ENCODE assay signal across 22 cellular contexts in genomic region chr12:123098780-123099179, GRCh38.
"Had no signal": no experiment of that assay in that cellular context is flagged by ENCODE, and none has a peak within 500 bp of the region (broad histone marks: within the 10 kb centered on the region; RNA-seq: fewer than 3 reads in every experiment).

No MANE protein-coding gene starts in this region.

- H3K4me1 ChIP-seq: colonic mucosa had no signal

- H3K27me3 ChIP-seq: body of pancreas, colonic mucosa, tibial nerve, uterus had no signal

- H3K4me3 ChIP-seq: body of pancreas, colonic mucosa, lower lobe of right lung, tibial nerve, uterus had no signal

- H3K27me3 Mint-ChIP-seq: activated naive CD8-positive, alpha-beta T cell treated with anti-CD3 and anti-CD28 coated beads for 36 hours; central memory CD8-positive, alpha-beta T cell; natural killer cell treated with Interleukin-12 subunit alpha and Interleukin-12 subunit beta and Interleukin-15 and Interleukin-18, amount 100 ng/mL, for 72 hours; stimulated activated naive CD8-positive, alpha-beta T cell treated with anti-CD3 and anti-CD28 coated beads, Interleukin-15, Interleukin-2, amounts not matched to agents 100 ng/mL and 50 ng/mL, for 24 hours had no signal

- ATAC-seq: body of pancreas; lower lobe of right lung; natural killer cell treated with Interleukin-12 subunit alpha and Interleukin-12 subunit beta and Interleukin-15 and Interleukin-18, amount 100 ng/mL, for 72 hours had no signal

- H3K4me3 Mint-ChIP-seq: activated naive CD8-positive, alpha-beta T cell treated with anti-CD3 and anti-CD28 coated beads for 36 hours; activated T-helper 1 cell treated with anti-CD3 and anti-CD28 coated beads, Interleukin-12 subunit alpha, Interleukin-12 subunit beta, Interleukin-2, Interleukin-4 antibody, amounts not matched to agents 30 ng/mL and 10 ng/mL and 1 ng/mL, durations not matched to agents 14 hours and 24 hours and 36 hours; central memory CD8-positive, alpha-beta T cell; immature natural killer cell; mesothelial cell of epicardium; natural killer cell treated with Interleukin-12 subunit alpha and Interleukin-12 subunit beta and Interleukin-15 and Interleukin-18, amount 100 ng/mL, for 72 hours; stimulated activated naive CD8-positive, alpha-beta T cell treated with anti-CD3 and anti-CD28 coated beads, Interleukin-15, Interleukin-2, amounts not matched to agents 100 ng/mL and 50 ng/mL, for 24 hours had no signal

- DNase-seq: activated CD4-positive, alpha-beta T cell treated with anti-CD3 and anti-CD28 coated beads, Interleukin-2, amount 50 U/mL, for 4 hours; activated gamma-delta T cell treated with Interleukin-2 at 50 U/mL for 16 hours; activated naive CD8-positive, alpha-beta T cell treated with anti-CD3 and anti-CD28 coated beads for 36 hours; body of pancreas; colonic mucosa; erythroblast; foreskin melanocyte; head of caudate nucleus; immature natural killer cell; lower lobe of right lung; nucleus accumbens; stimulated activated CD4-positive, alpha-beta T cell treated with anti-CD3 and anti-CD28 coated beads, Interleukin-12 subunit alpha, Interleukin-12 subunit beta, amount 100 ng/mL, for 4 hours; stimulated activated CD4-positive, alpha-beta T cell treated with anti-CD3 and anti-CD28 coated beads, Interleukin-1b, Interleukin-23, amount 100 ng/mL, for 48 hours; stimulated activated CD8-positive, alpha-beta memory T cell treated with anti-CD3 and anti-CD28 coated beads, Interleukin-4, amount 100 ng/mL, for 48 hours; uterus had no signal

- H3K27ac Mint-ChIP-seq: activated naive CD8-positive, alpha-beta T cell treated with anti-CD3 and anti-CD28 coated beads for 36 hours; activated T-helper 1 cell treated with anti-CD3 and anti-CD28 coated beads, Interleukin-12 subunit alpha, Interleukin-12 subunit beta, Interleukin-2, Interleukin-4 antibody, amounts not matched to agents 30 ng/mL and 10 ng/mL and 1 ng/mL, durations not matched to agents 14 hours and 24 hours and 36 hours; mesothelial cell of epicardium; stimulated activated naive CD8-positive, alpha-beta T cell treated with anti-CD3 and anti-CD28 coated beads, Interleukin-15, Interleukin-2, amounts not matched to agents 100 ng/mL and 50 ng/mL, for 24 hours had no signal

- H3K36me3 Mint-ChIP-seq: mesothelial cell of epicardium; natural killer cell treated with Interleukin-12 subunit alpha and Interleukin-12 subunit beta and Interleukin-15 and Interleukin-18, amount 100 ng/mL, for 72 hours had no signal

- H3K9me3 ChIP-seq: body of pancreas, colonic mucosa, lower lobe of right lung, tibial nerve, uterus had no signal

- H3K36me3 ChIP-seq: colonic mucosa, lower lobe of right lung, tibial nerve, uterus had no signal

- H3K27ac ChIP-seq: colonic mucosa, tibial nerve had no signal

- H3K9me3 Mint-ChIP-seq: activated naive CD8-positive, alpha-beta T cell treated with anti-CD3 and anti-CD28 coated beads for 36 hours; activated T-helper 1 cell treated with anti-CD3 and anti-CD28 coated beads, Interleukin-12 subunit alpha, Interleukin-12 subunit beta, Interleukin-2, Interleukin-4 antibody, amounts not matched to agents 30 ng/mL and 10 ng/mL and 1 ng/mL, durations not matched to agents 14 hours and 24 hours and 36 hours; central memory CD8-positive, alpha-beta T cell; immature natural killer cell; mesothelial cell of epicardium; natural killer cell treated with Interleukin-12 subunit alpha and Interleukin-12 subunit beta and Interleukin-15 and Interleukin-18, amount 100 ng/mL, for 72 hours; stimulated activated naive CD8-positive, alpha-beta T cell treated with anti-CD3 and anti-CD28 coated beads, Interleukin-15, Interleukin-2, amounts not matched to agents 100 ng/mL and 50 ng/mL, for 24 hours had no signal

- H3K4me1 Mint-ChIP-seq: central memory CD8-positive, alpha-beta T cell had no signal

- FAIRE-seq: endometrium had no signal
